1 cellular context compared by ENCODE assay signal in the genomic region with DNA sequence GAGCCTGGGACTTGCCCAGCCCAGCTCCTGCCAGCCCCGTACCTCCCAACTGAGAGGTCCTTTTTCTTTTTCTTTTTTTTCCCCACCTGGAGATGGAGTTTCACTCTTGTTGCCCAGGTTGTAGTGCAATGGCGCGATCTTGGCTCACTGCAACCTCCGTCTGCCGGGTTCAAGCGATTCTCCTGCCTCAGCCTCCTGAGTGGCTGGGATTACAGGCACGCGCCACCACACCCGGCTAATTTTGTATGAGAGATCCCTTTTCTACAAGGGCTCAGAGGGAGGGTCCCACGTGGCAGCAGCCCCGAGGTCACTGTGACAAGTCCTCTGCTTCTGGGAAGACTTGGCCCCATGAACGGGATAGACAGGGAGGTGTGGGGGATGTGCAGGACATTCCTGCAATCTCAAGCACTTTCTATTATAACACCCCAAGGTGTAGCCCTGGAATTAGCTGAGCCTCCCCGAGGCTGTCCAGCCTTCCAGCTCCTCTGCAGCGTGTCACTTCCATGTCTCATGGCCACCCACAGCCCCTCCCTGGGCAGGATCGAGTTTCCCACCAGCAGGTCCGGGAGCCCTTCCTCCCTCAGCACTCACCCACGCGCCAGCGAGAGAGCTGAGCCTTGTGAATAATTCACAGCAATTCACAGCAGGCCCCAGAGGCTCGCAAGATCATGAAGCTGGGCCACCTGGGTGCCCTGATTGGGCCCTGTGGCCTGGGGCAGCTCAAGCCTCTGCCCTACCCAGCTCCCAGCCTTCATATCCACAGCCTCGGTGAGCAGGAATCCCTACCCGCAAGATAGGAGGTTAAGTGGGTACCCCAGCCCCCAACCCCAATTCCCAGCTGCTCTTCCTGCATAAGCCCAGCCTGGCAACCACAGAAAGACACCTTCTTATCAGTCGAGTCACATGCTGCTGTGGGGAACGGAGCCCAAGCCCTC.
TF ChIP-seq lines count a peak whose summit lies in the region.

No MANE protein-coding gene starts in this region.

TF ChIP-seq in HepG2, 621 proteins besides CTCF, POLR2A, EP300 and RAD21:
- TF ChIP-seq ZNF687 (CRISPR knock-in tag; IDR thresholded peaks at IDR 0.05) (0 out of 2 replicates have a peak, but pooled peaks have one; percentile 2), ETV5 (CRISPR knock-in tag; IDR thresholded peaks at IDR 0.05; ENCODE audit: borderline replicate concordance) (no peak), ZNF557 (CRISPR knock-in tag; IDR thresholded peaks at IDR 0.05) (no peak), NCOA1 (CRISPR knock-in tag; IDR thresholded peaks at IDR 0.05) (no peak), ZNF546 (CRISPR knock-in tag; conservative IDR thresholded peaks at IDR 0.05) (no peak), ATF1 (CRISPR knock-in tag; IDR thresholded peaks at IDR 0.05) (no peak), ZNF121 (CRISPR knock-in tag; IDR thresholded peaks at IDR 0.05) (no peak)
